In genomic region chr16:88681709-88682451, GRCh38 we compare ENCODE assay signal across 8 cellular contexts. TPM values are rescaled to one million over a fixed set of nuclear protein-coding genes. Genes with fewer than 3 reads are reported as not detected.
A peak's percentile ranks its signal among the peaks of the same experiment; 100 is the strongest.
DNase-seq lines count a peak whose midpoint lies in the region; ATAC-seq and TF ChIP-seq lines count a peak whose summit lies in the region.

No MANE protein-coding gene starts in this region.

- in situ Hi-C loops in GM13977 (cut with MboI; ENCODE audit: low pct_unique_long_range_greater_than_20kb, low sequenced_read_pairs, unreplicated experiment) = no loop called here

- peak; percentile 48 for ATAC-seq in HG02571 (IDR thresholded peaks at IDR 0.05; ENCODE audit: unreplicated experiment)

- DNase-seq in GM13977 (ENCODE audit: low spot score) (peak; percentile 93), NCI-H226 (peak; percentile 36), middle frontal gyrus (ENCODE audit: extremely low spot score, low spot score) (peak; percentile 69), DMS79 (lab: John Stamatoyannopoulos, UW) (no peak), mucosa of gallbladder (ENCODE audit: low spot score) (no peak), GOT3 (lab: John Stamatoyannopoulos, UW) (no peak)
- peak in 3 of 4 experiments; percentile 22 to 42 (median 36) for DNase-seq in activated naive CD4-positive, alpha-beta T cell (lab: John Stamatoyannopoulos, UW)

- no peak for TF ChIP-seq CTCF in GM13977 (IDR thresholded peaks at IDR 0.05; ENCODE audit: extremely low read depth, insufficient read depth, missing control alignments)

RNA-seq across cellular contexts. Expression of gene SNAI3, which starts 4.4 kb away (rescaled TPM):
- total RNA-seq in mucosa of gallbladder = 1.9 TPM

RNA-seq across cellular contexts. Expression of gene MVD, which starts 19.0 kb away (rescaled TPM):
- total RNA-seq in mucosa of gallbladder = 126 TPM

RNA-seq across cellular contexts. Expression of gene RNF166, which starts 24.3 kb away (rescaled TPM):
- total RNA-seq in mucosa of gallbladder = 28.4 TPM

RNA-seq across cellular contexts. Expression of gene CTU2, which starts 24.4 kb away (rescaled TPM):
- 15.0 TPM for total RNA-seq in mucosa of gallbladder

RNA-seq across cellular contexts. Expression of gene CYBA, which starts 31.0 kb away (rescaled TPM):
- total RNA-seq in mucosa of gallbladder = 271 TPM

Comparison
In these comparisons a context has a peak if more than half of its experiments do, and no peak if none do; other contexts are left out.
1. DNase-seq: peak in GM13977 (single experiment), NCI-H226 (single experiment), activated naive CD4-positive, alpha-beta T cell (3 of 4) and middle frontal gyrus (single experiment); none in DMS79 (single experiment), mucosa of gallbladder (single experiment) and GOT3 (single experiment).